Comparison of ENCODE assay signal across 9 cellular contexts in the genomic region with DNA sequence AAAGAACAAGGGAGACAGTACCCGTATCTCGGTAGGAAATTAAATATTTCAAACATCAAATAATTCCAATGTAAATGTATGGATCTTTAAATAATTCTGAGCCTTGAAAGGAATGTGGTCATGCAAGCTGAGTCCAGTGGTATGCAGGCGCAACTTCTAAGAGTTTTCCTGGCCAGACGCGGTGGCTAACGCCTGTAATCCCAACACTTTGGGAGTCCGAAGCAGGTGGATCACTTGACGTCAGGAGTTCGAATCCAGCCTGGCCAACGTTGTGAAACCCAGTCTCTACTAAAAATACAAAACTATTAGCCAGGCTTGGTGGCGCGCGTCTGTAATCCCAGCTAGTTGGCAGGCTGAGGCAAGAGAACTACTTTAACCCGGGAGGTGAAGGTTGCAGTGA. TPM values are rescaled to one million over a fixed set of nuclear protein-coding genes. Genes with fewer than 3 reads are reported as not detected.
DNase-seq lines count a peak whose midpoint lies in the region; ATAC-seq and TF ChIP-seq lines count a peak whose summit lies in the region.
"Had no signal": no experiment of that assay in that cellular context is flagged by ENCODE, and none has a peak within 500 bp of the region (broad histone marks: within the 10 kb centered on the region; RNA-seq: fewer than 3 reads in every experiment).

No MANE protein-coding gene starts in this region.

- ATAC-seq in stimulated activated naive CD8-positive, alpha-beta T cell treated with anti-CD3 and anti-CD28 coated beads, Interleukin-15, Interleukin-2, amounts not matched to agents 100 U/mL and 50 U/mL, for 24 hours, result no peak
- no peak for ATAC-seq in natural killer cell
- ATAC-seq in HG02970 (IDR thresholded peaks at IDR 0.05; ENCODE audit: low FRiP score, unreplicated experiment), result no peak
- ATAC-seq in GM18517 (IDR thresholded peaks at IDR 0.05; ENCODE audit: unreplicated experiment), result no peak

- no peak overlapping the region for H3K27ac Mint-ChIP-seq in stimulated activated naive CD8-positive, alpha-beta T cell treated with anti-CD3 and anti-CD28 coated beads, Interleukin-15, Interleukin-2, amounts not matched to agents 100 ng/mL and 50 ng/mL, for 24 hours
- H3K27ac Mint-ChIP-seq in MCF 10A (ENCODE audit: low read depth, unreplicated experiment) (peak overlapping the region; percentile 84), natural killer cell (no peak overlapping the region)

- H3K27me3 Mint-ChIP-seq in stimulated activated naive CD8-positive, alpha-beta T cell treated with anti-CD3 and anti-CD28 coated beads, Interleukin-15, Interleukin-2, amounts not matched to agents 100 ng/mL and 50 ng/mL, for 24 hours, result peaks cover 16% of the 10 kb centered on the region
- H3K27me3 Mint-ChIP-seq in MCF 10A (ENCODE audit: insufficient read depth, unreplicated experiment) (no peaks in the 10 kb centered on the region), natural killer cell (ENCODE audit: low read depth in 2 of 2) (peaks cover 11 to 28% of the 10 kb centered on the region in 2 donors)

- H3K4me1 Mint-ChIP-seq in stimulated activated naive CD8-positive, alpha-beta T cell treated with anti-CD3 and anti-CD28 coated beads, Interleukin-15, Interleukin-2, amounts not matched to agents 100 ng/mL and 50 ng/mL, for 24 hours (ENCODE audit: low read depth), result peaks cover 16% of the 10 kb centered on the region
- H3K4me1 Mint-ChIP-seq in MCF 10A (ENCODE audit: insufficient read depth, unreplicated experiment) (peaks cover 7% of the 10 kb centered on the region), natural killer cell (peaks cover 15 to 27% of the 10 kb centered on the region in 2 donors)

- no peak for DNase-seq in stimulated activated naive CD8-positive, alpha-beta T cell treated with anti-CD3 and anti-CD28 coated beads, Interleukin-15, Interleukin-2, amounts not matched to agents 100 U/mL and 50 U/mL, for 24 hours
- no peak for DNase-seq in MCF 10A (ENCODE audit: unreplicated experiment)
- no peak for DNase-seq in natural killer cell
- DNase-seq in NCI-H2227 treated with DMSO at 0.1 percent for 48 hours (lab: John Stamatoyannopoulos, UW), result no peak
- no peak for DNase-seq in NCI-H345 treated with DMSO at 0.1 percent for 48 hours (lab: John Stamatoyannopoulos, UW; ENCODE audit: unreplicated experiment)
- DNase-seq: NCI-H1694 had no signal

- peaks cover 27% of the 10 kb centered on the region for H3K9me3 Mint-ChIP-seq in stimulated activated naive CD8-positive, alpha-beta T cell treated with anti-CD3 and anti-CD28 coated beads, Interleukin-15, Interleukin-2, amounts not matched to agents 100 ng/mL and 50 ng/mL, for 24 hours
- peaks cover 13% of the 10 kb centered on the region for H3K9me3 Mint-ChIP-seq in MCF 10A (ENCODE audit: unreplicated experiment)
- H3K9me3 Mint-ChIP-seq in natural killer cell, result peaks cover 2 to 3% of the 10 kb centered on the region in 2 donors

- CTCF ChIA-PET in MCF 10A (lab: Yijun Ruan, JAX), result interaction anchor here (0.5 to 2.8 kb wide), 3 partner anchors 13 to 332 kb away, joined by 3 to 10 read pairs (median 3); no protein-coding TSS in a partner anchor

- intact Hi-C loops in MCF 10A (cut with micrococcal nuclease) (loop anchor here (5.0 kb wide), 1 partner anchor 35 kb away; the partner anchor contains the start of gene ZNF525), natural killer cell (cut with micrococcal nuclease) (loop anchor here (2.0 to 10.0 kb wide), 2 partner anchors 78 to 138 kb away; partner anchors contain the start of genes ZNF665 and ZNF677)

- BruUV-seq in MCF 10A (replicated peaks; lab: Mats Ljungman, UMichigan), result no TSS peak

- no peak for TF ChIP-seq CTCF in MCF 10A (IDR thresholded peaks at IDR 0.05; ENCODE audit: unreplicated experiment)
- TF ChIP-seq CTCF in natural killer cell (IDR thresholded peaks at IDR 0.05), result no peak

- peak overlapping the region; percentile 92 for H3K4me3 Mint-ChIP-seq in stimulated activated naive CD8-positive, alpha-beta T cell treated with anti-CD3 and anti-CD28 coated beads, Interleukin-15, Interleukin-2, amounts not matched to agents 100 ng/mL and 50 ng/mL, for 24 hours
- H3K4me3 Mint-ChIP-seq in MCF 10A (ENCODE audit: unreplicated experiment) (peak overlapping the region; percentile 86), natural killer cell (peak overlapping the region; percentile 95)

- peaks cover 44% of the 10 kb centered on the region for H3K36me3 Mint-ChIP-seq in stimulated activated naive CD8-positive, alpha-beta T cell treated with anti-CD3 and anti-CD28 coated beads, Interleukin-15, Interleukin-2, amounts not matched to agents 100 ng/mL and 50 ng/mL, for 24 hours (ENCODE audit: low read depth)
- no peaks in the 10 kb centered on the region for H3K36me3 Mint-ChIP-seq in MCF 10A (ENCODE audit: insufficient read depth, unreplicated experiment)
- H3K36me3 Mint-ChIP-seq in natural killer cell, result peaks cover 8% of the 10 kb centered on the region

- POLR2A ChIA-PET in MCF 10A (lab: Yijun Ruan, JAX), result interaction anchor here (0.6 to 1.3 kb wide), 8 partner anchors 11 to 242 kb away, joined by 3 to 12 read pairs (median 4); partner anchors contain the start of genes ZNF761 and ZNF765

RNA-seq across cellular contexts. Expression of gene ZNF845, which starts 1.1 kb away (rescaled TPM):
- total RNA-seq in MCF 10A (2022) (3.8 and 5.7 TPM in 2 replicates), natural killer cell (10 to 100 TPM in 1 of 3 donors, 1 to 10 TPM in 2; 8.7 to 13.2 (median 9.0) TPM)

RNA-seq across cellular contexts. Expression of gene ZNF525, which starts 33.0 kb away (rescaled TPM):
- total RNA-seq in MCF 10A (2022) (9.5 and 11.2 TPM in 2 replicates), natural killer cell (10 to 100 TPM; 20.7 to 27.0 (median 21.8) TPM)
